ENCODE assay signal across 8 cellular contexts in the genomic region with DNA sequence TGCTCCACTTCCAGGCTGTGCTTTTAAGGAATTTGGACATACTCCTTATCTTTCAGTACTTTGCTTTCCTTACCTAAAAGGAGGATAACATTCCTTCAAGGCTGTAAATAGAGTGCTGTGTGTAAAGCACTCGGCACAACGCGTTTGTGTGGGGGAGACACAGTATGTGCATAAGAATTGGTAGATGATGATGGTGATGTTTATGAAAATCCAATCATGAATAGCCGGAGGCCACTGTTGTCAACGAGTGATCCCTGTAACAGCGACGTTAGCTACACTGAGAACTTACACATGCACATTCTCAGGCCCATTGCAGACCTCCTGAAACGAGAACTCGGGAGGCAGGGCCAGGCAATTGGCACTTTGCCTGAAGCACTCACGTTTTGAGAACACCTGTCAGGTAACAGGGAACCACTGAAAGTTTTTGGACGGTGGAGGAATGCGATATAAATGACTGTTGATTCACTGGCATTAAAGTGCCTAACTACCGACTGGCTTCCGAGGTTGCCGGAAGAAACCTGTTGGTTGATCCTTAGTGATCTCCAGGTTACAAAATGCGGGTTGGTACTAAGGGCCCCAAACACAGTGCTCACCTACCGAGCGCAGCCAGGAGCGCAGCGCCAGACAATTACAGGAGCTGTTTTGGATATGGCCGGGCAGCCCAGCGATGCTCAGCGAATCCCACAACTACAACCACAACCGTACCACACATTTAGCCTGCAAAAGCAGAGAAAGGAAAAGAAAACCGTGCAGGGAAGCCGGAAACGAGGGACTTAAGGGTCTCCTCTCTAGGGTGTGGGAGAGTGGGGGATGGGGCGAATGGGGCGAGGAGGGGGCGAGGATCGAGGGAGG. TPM values are rescaled to one million over a fixed set of nuclear protein-coding genes. Genes with fewer than 3 reads are reported as not detected.
DNase-seq lines count a peak whose midpoint lies in the region; ATAC-seq and TF ChIP-seq lines count a peak whose summit lies in the region.

No MANE protein-coding gene starts in this region.

- H3K9me3 ChIP-seq in HUES48 (ENCODE audit: control insufficient read depth, insufficient read depth, low read length), result no peaks in the 10 kb centered on the region
- H3K9me3 ChIP-seq in prostate gland, result no peaks in the 10 kb centered on the region

- H3K9ac ChIP-seq in HUES48 (ENCODE audit: low read depth, low read length), result peak overlapping the region; percentile 64

- intact Hi-C loops in left cardiac atrium (cut with DNase I), result loop anchor here (5.0 to 10.0 kb wide), 4 partner anchors 46 to 282 kb away; no protein-coding TSS in a partner anchor
- intact Hi-C loops in prostate gland (cut with DNase I), result loop anchor here (5.0 to 10.0 kb wide), 3 partner anchors 39 to 182 kb away; no protein-coding TSS in a partner anchor

- peak; percentile 36 for DNase-seq in Ammon's horn (ENCODE audit: low spot score)
- DNase-seq in activated naive CD4-positive, alpha-beta T cell treated with anti-CD3 and anti-CD28 coated beads, Interleukin-2, amount 50 U/mL, for 16 hours, result peak; percentile 17
- DNase-seq in left cardiac atrium, result peak; percentile 33
- peak; percentile 32 for DNase-seq in prostate gland (ENCODE audit: low spot score)
- DNase-seq in stimulated activated CD4-positive, alpha-beta T cell treated with anti-CD3 and anti-CD28 coated beads, Interleukin-15, amount 100 ng/mL, for 24 hours, result no peak
- no peak for DNase-seq in DMS 273 treated with DMSO at 0.1 percent for 48 hours (lab: John Stamatoyannopoulos, UW)
- DNase-seq in NAMALWA (ENCODE audit: low spot score), result no peak

- H3K4me1 ChIP-seq in HUES48 (ENCODE audit: control insufficient read depth, insufficient read depth, low read length), result peaks cover 23% of the 10 kb centered on the region
- no peaks in the 10 kb centered on the region for H3K4me1 ChIP-seq in prostate gland (replicated peaks)

- no peak for TF ChIP-seq POLR2A in prostate gland (IDR thresholded peaks at IDR 0.05)

- ATAC-seq in left cardiac atrium, result peak; percentile 25 to 28

- H3K4me3 ChIP-seq in HUES48 (ENCODE audit: low read depth, low read length) (peak overlapping the region; percentile 95), prostate gland (peak overlapping the region; percentile 57 to 62)

- H3K36me3 ChIP-seq in HUES48 (ENCODE audit: control insufficient read depth, insufficient read depth, low read length), result no peaks in the 10 kb centered on the region
- no peaks in the 10 kb centered on the region for H3K36me3 ChIP-seq in prostate gland

- TF ChIP-seq CTCF in prostate gland (IDR thresholded peaks at IDR 0.05), result no peak

- no peaks in the 10 kb centered on the region for H3K27me3 ChIP-seq in HUES48 (ENCODE audit: control insufficient read depth, insufficient read depth, low read length)
- no peaks in the 10 kb centered on the region for H3K27me3 ChIP-seq in prostate gland (replicated peaks; ENCODE audit: insufficient read depth)

- WGBS in prostate gland, result 5% methylated on average over 31 of the region's 31 CpGs

- H3K27ac ChIP-seq in HUES48 (ENCODE audit: low read depth, low read length) (peak overlapping the region; percentile 80), prostate gland (peak overlapping the region; percentile 75 to 78)

RNA-seq across cellular contexts. Expression of gene MAP4K4, which starts 1.0 kb away (rescaled TPM):
- total RNA-seq in left cardiac atrium (10 to 100 TPM; 59.5 to 74.6 TPM), prostate gland (100 to 1,000 TPM in 1 of 2 donors, 10 to 100 TPM in 1; 23.6 to 107 TPM)

Comparison
In these comparisons a context has a peak if more than half of its experiments do, and no peak if none do; other contexts are left out.
1. DNase-seq: peak in Ammon's horn (single experiment), activated naive CD4-positive, alpha-beta T cell treated with anti-CD3 and anti-CD28 coated beads, Interleukin-2, amount 50 U/mL, for 16 hours (single experiment), left cardiac atrium (single experiment) and prostate gland (single experiment); none in stimulated activated CD4-positive, alpha-beta T cell treated with anti-CD3 and anti-CD28 coated beads, Interleukin-15, amount 100 ng/mL, for 24 hours (single experiment), DMS 273 treated with DMSO at 0.1 percent for 48 hours (single experiment) and NAMALWA (single experiment).